9 cellular contexts compared by ENCODE assay signal in the genomic region with DNA sequence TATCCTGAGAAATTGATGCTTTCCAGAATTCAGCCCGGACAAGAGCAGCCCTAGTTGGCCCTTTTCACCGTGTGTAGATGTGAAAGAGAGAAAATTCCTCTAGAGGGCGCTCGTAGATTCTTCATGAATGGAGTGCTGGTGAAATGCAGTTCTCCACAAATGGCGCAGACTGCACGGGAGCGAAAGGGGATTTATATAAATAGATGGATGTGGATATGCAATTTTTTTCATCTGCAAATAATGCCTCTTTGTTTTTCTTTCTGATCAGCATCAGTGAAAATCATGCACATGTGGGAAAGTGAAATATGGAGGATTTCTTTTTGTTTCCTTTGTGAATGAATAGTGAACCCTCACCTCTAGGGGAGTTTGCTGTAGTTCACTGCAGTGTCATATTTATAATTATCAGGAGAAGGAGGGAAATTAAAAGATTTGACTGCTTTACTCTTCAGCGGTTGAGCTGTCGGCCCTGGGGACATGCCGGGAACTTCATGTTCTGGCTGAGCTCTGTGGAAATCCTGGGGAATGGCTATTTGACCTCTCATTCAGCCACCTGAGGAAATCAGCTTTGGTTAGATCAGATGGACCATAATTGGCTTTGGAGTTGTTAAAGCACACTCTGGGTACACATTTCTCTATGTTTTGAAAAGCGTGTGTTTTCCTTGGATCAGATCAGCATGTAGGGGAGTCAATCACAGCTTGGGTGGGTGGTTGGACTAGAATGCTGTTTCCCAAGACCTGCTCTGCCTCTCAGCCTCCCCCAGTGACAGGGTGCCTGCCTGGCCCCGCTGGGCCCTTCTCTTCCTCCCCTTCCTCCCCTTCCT.
A peak's percentile ranks its signal among the peaks of the same experiment; 100 is the strongest.
DNase-seq lines count a peak whose midpoint lies in the region; ATAC-seq lines count a peak whose summit lies in the region.
"Had no signal": no experiment of that assay in that cellular context is flagged by ENCODE, and none has a peak within 500 bp of the region (broad histone marks: within the 10 kb centered on the region; RNA-seq: fewer than 3 reads in every experiment).

No MANE protein-coding gene starts in this region.

- peak; percentile 89 for DNase-seq in DMS 273 (lab: John Stamatoyannopoulos, UW; ENCODE audit: unreplicated experiment)
- no peak for DNase-seq in DMS 273 treated with DMSO at 0.1 percent for 48 hours (lab: John Stamatoyannopoulos, UW)
- DNase-seq in NCI-H2227 treated with DMSO at 0.1 percent for 48 hours (lab: John Stamatoyannopoulos, UW), result peak; percentile 49
- no peak for DNase-seq in activated T-cell treated with anti-CD3 and anti-CD28 coated beads, Interleukin-2, amount 50 U/mL, for 4 hours
- DNase-seq in glomerular visceral epithelial cell (ENCODE audit: extremely low spot score), result peak; percentile 47
- peak; percentile 91 for DNase-seq in pons (ENCODE audit: low spot score)

- H3K4me3 Mint-ChIP-seq in activated T-cell treated with anti-CD3 and anti-CD28 coated beads, Interleukin-2, amount 50 U/mL, for 4 hours, result no peak overlapping the region

- no peaks in the 10 kb centered on the region for H3K36me3 Mint-ChIP-seq in activated T-cell treated with anti-CD3 and anti-CD28 coated beads, Interleukin-2, amount 50 U/mL, for 4 hours (ENCODE audit: insufficient read depth)
- H3K36me3 Mint-ChIP-seq: CD8-positive, alpha-beta memory T cell had no signal

- peak; percentile 78 for ATAC-seq in GM19438 (IDR thresholded peaks at IDR 0.05; ENCODE audit: low read depth, unreplicated experiment)
- peak; percentile 86 for ATAC-seq in HG03354 (IDR thresholded peaks at IDR 0.05; ENCODE audit: poor library complexity, severe bottlenecking, unreplicated experiment)
- peak; percentile 57 to 61 for ATAC-seq in activated T-cell treated with anti-CD3 and anti-CD28 coated beads, Interleukin-2, amount 50 U/mL, for 4 hours

- no peaks in the 10 kb centered on the region for H3K9me3 Mint-ChIP-seq in activated T-cell treated with anti-CD3 and anti-CD28 coated beads, Interleukin-2, amount 50 U/mL, for 4 hours
- H3K9me3 Mint-ChIP-seq: CD8-positive, alpha-beta memory T cell had no signal

- H3K4me1 Mint-ChIP-seq in activated T-cell treated with anti-CD3 and anti-CD28 coated beads, Interleukin-2, amount 50 U/mL, for 4 hours (ENCODE audit: low read depth), result peaks cover 6% of the 10 kb centered on the region

- peaks cover 15% of the 10 kb centered on the region for H3K27me3 Mint-ChIP-seq in activated T-cell treated with anti-CD3 and anti-CD28 coated beads, Interleukin-2, amount 50 U/mL, for 4 hours (ENCODE audit: low read depth)

Comparison
In these comparisons a context has a peak if more than half of its experiments do, and no peak if none do; other contexts are left out.
1. DNase-seq: peak in DMS 273 (single experiment), NCI-H2227 treated with DMSO at 0.1 percent for 48 hours (single experiment), glomerular visceral epithelial cell (single experiment) and pons (single experiment); none in DMS 273 treated with DMSO at 0.1 percent for 48 hours (single experiment) and activated T-cell treated with anti-CD3 and anti-CD28 coated beads, Interleukin-2, amount 50 U/mL, for 4 hours (single experiment).
2. Peak in every context shown above with its lines, with median percentiles within 50 percentile points of each other: ATAC-seq.